Comparison of ENCODE assay signal across 9 cellular contexts in the genomic region with DNA sequence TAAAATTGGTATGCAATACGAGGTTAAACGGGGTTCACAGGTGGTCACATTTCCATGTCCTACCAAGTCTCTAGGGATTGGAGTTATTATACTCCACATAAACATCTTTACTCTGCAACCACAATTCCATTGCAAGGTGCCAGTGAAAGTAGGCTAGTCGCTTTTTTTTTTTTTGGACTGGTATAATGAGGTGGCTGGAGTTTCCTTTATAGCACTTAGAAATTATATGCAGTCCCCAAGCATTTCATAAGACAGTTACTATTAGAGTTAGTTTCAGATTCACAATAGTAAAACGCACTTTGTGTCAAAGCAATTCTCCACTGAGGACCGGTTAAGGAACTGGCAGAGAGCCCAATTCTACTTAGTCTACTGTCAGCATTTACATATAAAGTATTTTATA.
A peak's percentile ranks its signal among the peaks of the same experiment; 100 is the strongest.
DNase-seq lines count a peak whose midpoint lies in the region; ATAC-seq and TF ChIP-seq lines count a peak whose summit lies in the region.
"Had no signal": no experiment of that assay in that cellular context is flagged by ENCODE, and none has a peak within 500 bp of the region (broad histone marks: within the 10 kb centered on the region; RNA-seq: fewer than 3 reads in every experiment).

No MANE protein-coding gene starts in this region.

- no peaks in the 10 kb centered on the region for H3K36me3 Mint-ChIP-seq in nephron progenitor cell (ENCODE audit: low read depth)
- no peaks in the 10 kb centered on the region for H3K36me3 Mint-ChIP-seq in stimulated activated effector memory CD8-positive, alpha-beta T cell treated with anti-CD3 and anti-CD28 coated beads, Interleukin-12 subunit alpha, Interleukin-12 subunit beta, amount 100 ng/mL, for 72 hours

- no peaks in the 10 kb centered on the region for H3K9me3 ChIP-seq in DOHH2 (ENCODE audit: control insufficient read depth, insufficient read depth, low read length)

- H3K27ac ChIP-seq in DOHH2 (ENCODE audit: low read depth, low read length), result peak overlapping the region; percentile 84

- H3K27me3 Mint-ChIP-seq in nephron progenitor cell (ENCODE audit: low read depth, poor library complexity), result peaks cover 62% of the 10 kb centered on the region

- H3K27me3 ChIP-seq in DOHH2 (ENCODE audit: control insufficient read depth, low read length), result no peaks in the 10 kb centered on the region

- H3K4me3 ChIP-seq in DOHH2 (ENCODE audit: low read length) (peak overlapping the region; percentile 96), choroid plexus epithelial cell (ENCODE audit: low read depth, low read length) (peak overlapping the region; percentile 73)

- peak overlapping the region; percentile 95 for H3K4me3 Mint-ChIP-seq in nephron progenitor cell
- H3K4me3 Mint-ChIP-seq in stimulated activated effector memory CD8-positive, alpha-beta T cell treated with anti-CD3 and anti-CD28 coated beads, Interleukin-12 subunit alpha, Interleukin-12 subunit beta, amount 100 ng/mL, for 72 hours, result no peak overlapping the region

- H4K20me1 ChIP-seq in DOHH2 (ENCODE audit: control insufficient read depth, insufficient read depth, low read depth, low read length), result peaks cover 6% of the 10 kb centered on the region; the same call in 1 of the 2 replicates

- H3F3A ChIP-seq in DOHH2 (ENCODE audit: control insufficient read depth, insufficient read depth), result peaks cover 21% of the 10 kb centered on the region

- TF ChIP-seq CTCF in DOHH2 (IDR thresholded peaks at IDR 0.05; ENCODE audit: low read depth, low read length, poor library complexity, severe bottlenecking), result no peak
- TF ChIP-seq CTCF in choroid plexus epithelial cell (conservative IDR thresholded peaks at IDR 0.05; ENCODE audit: low read depth, low read length), result no peak
- TF ChIP-seq CTCF in nephron progenitor cell (IDR thresholded peaks at IDR 0.05), result no peak

- H3K4me1 Mint-ChIP-seq in nephron progenitor cell, result peaks cover 7% of the 10 kb centered on the region
- H3K4me1 Mint-ChIP-seq in stimulated activated effector memory CD8-positive, alpha-beta T cell treated with anti-CD3 and anti-CD28 coated beads, Interleukin-12 subunit alpha, Interleukin-12 subunit beta, amount 100 ng/mL, for 72 hours, result peaks cover 21% of the 10 kb centered on the region

- H3K27ac Mint-ChIP-seq in nephron progenitor cell, result no peak overlapping the region
- no peak overlapping the region for H3K27ac Mint-ChIP-seq in stimulated activated effector memory CD8-positive, alpha-beta T cell treated with anti-CD3 and anti-CD28 coated beads, Interleukin-12 subunit alpha, Interleukin-12 subunit beta, amount 100 ng/mL, for 72 hours
- H3K27ac Mint-ChIP-seq: endodermal cell had no signal

- H3K9me2 ChIP-seq in DOHH2 (replicated peaks; ENCODE audit: control insufficient read depth, low read length), result no peaks in the 10 kb centered on the region

- H3K36me3 ChIP-seq in DOHH2 (ENCODE audit: control insufficient read depth, low read length), result peaks cover 49% of the 10 kb centered on the region

- H3K4me1 ChIP-seq in DOHH2 (ENCODE audit: control insufficient read depth, low read length), result peaks cover 56% of the 10 kb centered on the region

- H3K4me2 ChIP-seq in DOHH2 (ENCODE audit: low read length), result peak overlapping the region; percentile 75

- no peaks in the 10 kb centered on the region for H3K9me3 Mint-ChIP-seq in nephron progenitor cell
- H3K9me3 Mint-ChIP-seq in stimulated activated effector memory CD8-positive, alpha-beta T cell treated with anti-CD3 and anti-CD28 coated beads, Interleukin-12 subunit alpha, Interleukin-12 subunit beta, amount 100 ng/mL, for 72 hours, result no peaks in the 10 kb centered on the region
- H3K9me3 Mint-ChIP-seq: endodermal cell had no signal

- peaks cover 90% of the 10 kb centered on the region for H3K79me2 ChIP-seq in DOHH2 (ENCODE audit: control insufficient read depth, low read length)

- peak; percentile 28 for ATAC-seq in HG03175 (IDR thresholded peaks at IDR 0.05; ENCODE audit: unreplicated experiment)
- no peak for ATAC-seq in stimulated activated effector memory CD8-positive, alpha-beta T cell treated with anti-CD3 and anti-CD28 coated beads, Interleukin-12 subunit alpha, Interleukin-12 subunit beta, amount 100 ng/mL, for 72 hours
- ATAC-seq in GM19023 (IDR thresholded peaks at IDR 0.05; ENCODE audit: unreplicated experiment), result no peak

- DNase-seq in choroid plexus epithelial cell (ENCODE audit: low read depth) (peak; percentile 45), nephron progenitor cell (no peak), iPS-NIHi11 (ENCODE audit: low spot score) (no peak), NCI-H1417 (lab: John Stamatoyannopoulos, UW) (no peak)
- DNase-seq in stimulated activated effector memory CD8-positive, alpha-beta T cell treated with anti-CD3 and anti-CD28 coated beads, Interleukin-12 subunit alpha, Interleukin-12 subunit beta, amount 100 ng/mL, for 72 hours (ENCODE audit: low spot score in 2 of 2), result no peak
